8 cellular contexts compared by ENCODE assay signal in the genomic region with DNA sequence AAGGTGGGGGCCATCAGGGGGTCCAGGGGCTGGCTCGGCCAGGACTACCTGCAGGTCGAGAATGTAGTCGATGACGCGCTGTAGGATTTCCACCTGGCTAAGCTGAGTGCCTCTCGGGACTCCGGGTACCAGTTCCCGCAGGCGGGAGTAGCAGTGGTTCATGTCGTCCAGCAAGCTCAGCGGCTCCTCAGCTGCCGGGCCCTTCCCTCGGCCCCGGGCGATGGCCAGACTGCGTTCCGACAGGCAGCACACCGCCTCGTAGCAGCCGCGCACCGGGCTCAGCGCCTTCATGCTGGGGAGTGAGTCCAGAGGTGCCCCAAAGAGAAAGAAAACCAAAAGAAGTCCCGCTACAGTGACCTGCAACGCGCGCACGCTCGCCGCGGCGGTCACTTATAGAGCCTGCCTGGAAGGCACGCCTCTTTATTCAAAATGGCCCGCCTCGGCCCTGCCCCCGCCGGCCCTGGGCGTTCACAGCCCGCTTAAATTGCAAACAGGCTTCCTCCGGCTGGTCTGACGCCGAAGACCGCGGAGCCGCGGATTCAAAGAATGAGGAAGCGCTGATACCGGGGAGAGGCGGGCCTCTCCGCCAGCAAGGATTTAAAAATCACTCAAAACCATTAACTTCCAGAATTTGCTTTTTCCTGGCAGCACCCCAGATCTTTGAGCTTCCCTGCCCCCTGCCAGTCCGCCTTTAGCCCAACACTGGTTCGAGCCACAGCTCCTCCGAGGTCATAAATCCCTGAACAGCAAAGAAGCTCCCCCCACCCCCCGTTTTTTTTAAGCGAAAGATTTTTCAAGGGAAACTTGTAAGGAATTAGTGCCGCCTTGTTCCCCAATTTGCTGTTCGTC. TPM values are rescaled to one million over a fixed set of nuclear protein-coding genes. Genes with fewer than 3 reads are reported as not detected.
DNase-seq lines count a peak whose midpoint lies in the region; FAIRE-seq and TF ChIP-seq lines count a peak whose summit lies in the region.

Gene ID3 (minus strand): TSS at position 366 of the 849 bp plus-strand sequence. CDS start 75 bp downstream, at position 291.

- TF ChIP-seq POLR2A in H54 (IDR thresholded peaks at IDR 0.05; ENCODE audit: low read depth, low read length): peak; percentile 93

- H3K27me3 ChIP-seq in MG63 (no peaks in the 10 kb centered on the region), neuron (ENCODE audit: insufficient read depth, low read length) (no peaks in the 10 kb centered on the region), subcutaneous abdominal adipose tissue (ENCODE audit: control insufficient read depth in 5 of 5, insufficient read depth in 4 of 5, low read length in 5 of 5) (peaks cover 0 to 7% (median 0%) of the 10 kb centered on the region in 5 donors)

- H3K36me3 ChIP-seq in ES-I3 (ENCODE audit: insufficient read depth, low read length): no peaks in the 10 kb centered on the region
- peaks cover 25% of the 10 kb centered on the region for H3K36me3 ChIP-seq in MG63
- peaks cover 2% of the 10 kb centered on the region for H3K36me3 ChIP-seq in neuron (ENCODE audit: insufficient read depth, low read length)
- peaks cover 0 to 5% (median 0%) of the 10 kb centered on the region in 5 donors for H3K36me3 ChIP-seq in subcutaneous abdominal adipose tissue (ENCODE audit: control insufficient read depth in 5 of 5, insufficient read depth in 5 of 5, low read length in 5 of 5)

- H3K9ac ChIP-seq in ES-I3 (ENCODE audit: low read depth, low read length) (peak within 1 kb of the TSS; percentile 71), subcutaneous abdominal adipose tissue (ENCODE audit: low read length in 5 of 5) (peak within 1 kb of the TSS; percentile 48 to 80 (median 76))

- no peak for TF ChIP-seq CTCF in foreskin fibroblast (IDR thresholded peaks at IDR 0.05; ENCODE audit: low read depth, low read length)

- H2AFZ ChIP-seq in neuron (ENCODE audit: low read depth, low read length): no peak within 1 kb of the TSS

- H3K9me3 ChIP-seq in ES-I3 (ENCODE audit: control insufficient read depth, insufficient read depth, low read length) (no peaks in the 10 kb centered on the region), MG63 (no peaks in the 10 kb centered on the region), neuron (ENCODE audit: low read length) (no peaks in the 10 kb centered on the region), subcutaneous abdominal adipose tissue (ENCODE audit: control insufficient read depth in 5 of 5, low read length in 5 of 5) (no peaks in the 10 kb centered on the region)

- H3K4me3 ChIP-seq in MG63 (peak within 1 kb of the TSS; percentile 81), foreskin fibroblast (ENCODE audit: low read depth in 1 of 2, low read length in 2 of 2) (peak within 1 kb of the TSS; percentile 69 to 91), neuron (ENCODE audit: low read length) (peak within 1 kb of the TSS; percentile 90), subcutaneous abdominal adipose tissue (ENCODE audit: low read depth in 1 of 5, low read length in 5 of 5) (peak within 1 kb of the TSS; percentile 81 to 99 (median 87))

- peak within 1 kb of the TSS; percentile 96 for H3K27ac ChIP-seq in subcutaneous abdominal adipose tissue (ENCODE audit: low read depth, low read length)

- FAIRE-seq in H54 (lab: Jason Lieb, UNC): no peak

- H3K4me1 ChIP-seq in ES-I3 (ENCODE audit: insufficient read depth, low read length) (peaks cover 35% of the 10 kb centered on the region), neuron (ENCODE audit: insufficient read depth, low read length) (peaks cover 64% of the 10 kb centered on the region), subcutaneous abdominal adipose tissue (ENCODE audit: control insufficient read depth in 5 of 5, insufficient read depth in 5 of 5, low read length in 5 of 5) (peaks cover 28 to 83% (median 69%) of the 10 kb centered on the region in 5 donors)

- no peak for DNase-seq in H54 (ENCODE audit: insufficient read length, low spot score)
- peak; percentile 98 for DNase-seq in MG63
- peak; percentile 56 for DNase-seq in SIG-M5 (lab: John Stamatoyannopoulos, UW)
- peak; percentile 92 for DNase-seq in activated gamma-delta T cell treated with Interleukin-2 at 50 U/mL for 16 hours
- DNase-seq in foreskin fibroblast: peak; percentile 97 to 99

RNA-seq across cellular contexts. Expression of gene ID3, which starts in this region (rescaled TPM):
- 190 and 463 TPM in 2 replicates for total RNA-seq in MG63 (2014; rRNA removed; shearing (Covaris generic); ENCODE audit: low replicate concordance)
